Comparison of ENCODE assay signal across 38 cellular contexts in the genomic region with DNA sequence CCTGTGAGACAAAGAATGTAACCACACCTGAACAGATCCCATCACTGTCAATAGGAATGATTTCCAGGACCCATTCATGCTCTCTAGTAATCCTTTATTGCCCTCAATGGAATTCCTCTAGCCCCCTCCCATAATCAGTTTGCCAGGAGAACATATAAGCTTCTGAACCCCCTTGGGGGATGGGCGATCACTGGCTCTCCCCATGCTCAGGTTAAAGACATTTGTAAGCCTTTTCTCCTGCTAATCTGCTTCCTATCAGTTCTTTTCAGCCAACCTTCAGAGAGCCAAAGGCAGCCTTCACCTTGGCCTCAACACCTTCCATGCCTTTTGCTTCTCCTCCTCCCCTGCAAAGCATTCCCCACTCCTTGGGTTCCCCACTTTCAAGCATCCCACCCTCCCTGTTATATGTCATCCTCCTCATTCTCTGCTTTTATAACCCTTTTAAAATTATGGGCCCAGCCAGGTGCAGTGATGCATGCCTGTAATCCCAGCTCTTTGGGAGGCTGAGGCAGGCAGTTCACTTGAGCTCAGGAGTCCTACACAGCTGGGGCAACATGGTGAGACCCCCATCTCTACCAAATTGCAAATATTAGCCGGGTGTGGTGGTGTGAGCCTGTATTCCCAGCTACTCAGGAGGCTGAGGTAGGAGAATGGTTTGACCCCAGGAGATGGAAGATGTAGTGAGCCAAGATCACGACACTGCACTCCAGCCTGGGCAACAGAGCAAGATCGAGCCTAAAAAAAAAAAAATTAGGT. TPM values are rescaled to one million over a fixed set of nuclear protein-coding genes. Genes with fewer than 3 reads are reported as not detected.
"Had no signal": no experiment of that assay in that cellular context is flagged by ENCODE, and none has a peak within 500 bp of the region (broad histone marks: within the 10 kb centered on the region; RNA-seq: fewer than 3 reads in every experiment).

No MANE protein-coding gene starts in this region.

- H3K4me1 Mint-ChIP-seq: activated CD4-positive, alpha-beta T cell treated with anti-CD3 and anti-CD28 coated beads, Interleukin-2, amount 10 ng/mL, durations not matched to agents 24 days and 14 days; activated naive CD4-positive, alpha-beta T cell treated with anti-CD3 and anti-CD28 coated beads, Interleukin-2, amount 50 U/mL, for 24 hours; activated naive CD8-positive, alpha-beta T cell treated with anti-CD3 and anti-CD28 coated beads, Interleukin-2, amount 50 U/mL, for 24 hours; activated T-helper 17 cell treated with anti-CD3 and anti-CD28 coated beads, Interleukin-2, amount 50 U/mL, for 72 hours; immature natural killer cell; naive B cell; stimulated activated memory B cell treated with anti-CD40 and anti-IgM and Interleukin-4, amounts not matched to agents 10 μg/mL and 1 μg/mL and 100 μg/mL, for 72 hours; stimulated activated naive CD8-positive, alpha-beta T cell treated with anti-CD3 and anti-CD28 coated beads, Interleukin-15, amount 100 ng/mL, for 72 hours; T-helper 17 cell had no signal

- H3K27ac ChIP-seq: parathyroid adenoma, right atrium auricular region, upper lobe of left lung, WERI-Rb-1 had no signal

- H3K36me3 ChIP-seq: right atrium auricular region, upper lobe of left lung, WERI-Rb-1 had no signal

- H3K4me2 ChIP-seq: smooth muscle cell had no signal

- H3K4me1 ChIP-seq: parathyroid adenoma, right atrium auricular region had no signal

- H3K9ac ChIP-seq: parathyroid adenoma had no signal

- H3K27me3 Mint-ChIP-seq: activated CD4-positive, alpha-beta memory T cell treated with anti-CD3 and anti-CD28 coated beads for 36 hours; activated CD4-positive, alpha-beta T cell treated with anti-CD3 and anti-CD28 coated beads, Interleukin-2, amount 10 ng/mL, durations not matched to agents 24 days and 14 days; activated naive CD4-positive, alpha-beta T cell treated with anti-CD3 and anti-CD28 coated beads, Interleukin-2, amount 50 U/mL, for 24 hours; activated naive CD8-positive, alpha-beta T cell treated with anti-CD3 and anti-CD28 coated beads, Interleukin-2, amount 50 U/mL, for 24 hours; activated T-helper 17 cell treated with anti-CD3 and anti-CD28 coated beads, Interleukin-2, amount 50 U/mL, for 72 hours; stimulated activated memory B cell treated with anti-CD40 and anti-IgM and Interleukin-4, amounts not matched to agents 10 μg/mL and 1 μg/mL and 100 μg/mL, for 72 hours; stimulated activated naive CD8-positive, alpha-beta T cell treated with anti-CD3 and anti-CD28 coated beads, Interleukin-15, amount 100 ng/mL, for 72 hours; T-helper 17 cell had no signal

- H3K9me3 Mint-ChIP-seq: activated naive CD4-positive, alpha-beta T cell treated with anti-CD3 and anti-CD28 coated beads, Interleukin-2, amount 50 U/mL, for 24 hours; mesothelial cell of epicardium; neural crest cell had no signal

- H3K4me3 Mint-ChIP-seq: activated CD4-positive, alpha-beta memory T cell treated with anti-CD3 and anti-CD28 coated beads for 36 hours; activated CD4-positive, alpha-beta T cell treated with anti-CD3 and anti-CD28 coated beads, Interleukin-2, amount 10 ng/mL, durations not matched to agents 24 days and 14 days; activated naive CD4-positive, alpha-beta T cell treated with anti-CD3 and anti-CD28 coated beads, Interleukin-2, amount 50 U/mL, for 24 hours; activated naive CD8-positive, alpha-beta T cell treated with anti-CD3 and anti-CD28 coated beads, Interleukin-2, amount 50 U/mL, for 24 hours; activated T-cell treated with anti-CD3 and anti-CD28 coated beads, Interleukin-2, amount 50 U/mL, for 4 hours; activated T-helper 17 cell treated with anti-CD3 and anti-CD28 coated beads, Interleukin-2, amount 50 U/mL, for 72 hours; immature natural killer cell; mesothelial cell of epicardium; neural crest cell; stimulated activated memory B cell treated with anti-CD40 and anti-IgM and Interleukin-4, amounts not matched to agents 10 μg/mL and 1 μg/mL and 100 μg/mL, for 72 hours; stimulated activated naive CD8-positive, alpha-beta T cell treated with anti-CD3 and anti-CD28 coated beads, Interleukin-15, amount 100 ng/mL, for 72 hours; T-helper 17 cell had no signal

- H3K79me2 ChIP-seq: parathyroid adenoma had no signal

- ATAC-seq: activated naive CD8-positive, alpha-beta T cell treated with anti-CD3 and anti-CD28 coated beads, Interleukin-2, amount 50 U/mL, for 24 hours; activated T-cell treated with anti-CD3 and anti-CD28 coated beads, Interleukin-2, amount 50 U/mL, for 4 hours; activated T-helper 17 cell treated with anti-CD3 and anti-CD28 coated beads, Interleukin-2, amount 50 U/mL, for 72 hours; esophagus mucosa; left colon; stimulated activated memory B cell treated with anti-CD40 and anti-IgM and Interleukin-4, amounts not matched to agents 10 μg/mL and 1 μg/mL and 100 μg/mL, for 72 hours; stimulated activated naive CD8-positive, alpha-beta T cell treated with anti-CD3 and anti-CD28 coated beads, Interleukin-15, amount 100 ng/mL, for 72 hours; T-helper 17 cell had no signal

- H3K27ac Mint-ChIP-seq: activated CD4-positive, alpha-beta memory T cell treated with anti-CD3 and anti-CD28 coated beads for 36 hours; activated CD4-positive, alpha-beta T cell treated with anti-CD3 and anti-CD28 coated beads, Interleukin-2, amount 10 ng/mL, durations not matched to agents 24 days and 14 days; activated naive CD4-positive, alpha-beta T cell treated with anti-CD3 and anti-CD28 coated beads, Interleukin-2, amount 50 U/mL, for 24 hours; activated naive CD8-positive, alpha-beta T cell treated with anti-CD3 and anti-CD28 coated beads, Interleukin-2, amount 50 U/mL, for 24 hours; activated T-helper 17 cell treated with anti-CD3 and anti-CD28 coated beads, Interleukin-2, amount 50 U/mL, for 72 hours; immature natural killer cell; mesothelial cell of epicardium; naive B cell; stimulated activated memory B cell treated with anti-CD40 and anti-IgM and Interleukin-4, amounts not matched to agents 10 μg/mL and 1 μg/mL and 100 μg/mL, for 72 hours; stimulated activated naive CD8-positive, alpha-beta T cell treated with anti-CD3 and anti-CD28 coated beads, Interleukin-15, amount 100 ng/mL, for 72 hours; T-helper 17 cell had no signal

- DNase-seq: activated CD4-positive, alpha-beta memory T cell treated with anti-CD3 and anti-CD28 coated beads for 36 hours; activated CD4-positive, alpha-beta T cell treated with anti-CD3 and anti-CD28 coated beads, Interleukin-2, amount 10 ng/mL, durations not matched to agents 24 days and 14 days; activated CD4-positive, CD25-positive, alpha-beta regulatory T cell treated with anti-CD3 and anti-CD28 coated beads, Interleukin-2, amount 50 U/mL, for 72 hours; activated gamma-delta T cell treated with Interleukin-2 at 50 U/mL for 16 hours; activated naive CD8-positive, alpha-beta T cell treated with anti-CD3 and anti-CD28 coated beads, Interleukin-2, amount 50 U/mL, for 24 hours; activated T-cell treated with anti-CD3 and anti-CD28 coated beads, Interleukin-2, amount 50 U/mL, for 4 hours; amygdala; caudate nucleus; foreskin fibroblast; head of caudate nucleus; hippocampal formation; immature natural killer cell; kidney; left colon; mammary epithelial cell; naive B cell; occipital lobe; stimulated activated CD4-positive, alpha-beta T cell treated with anti-CD3 and anti-CD28 coated beads, Interleukin-1b, Interleukin-23, amount 100 ng/mL, for 48 hours; stimulated activated CD4-positive, alpha-beta T cell treated with anti-CD3 and anti-CD28 coated beads, Interleukin-4, amount 100 ng/mL, for 4 hours; stimulated activated CD8-positive, alpha-beta memory T cell treated with anti-CD3 and anti-CD28 coated beads, Interleukin-4, amount 100 ng/mL, for 48 hours; stimulated activated naive CD8-positive, alpha-beta T cell treated with anti-CD3 and anti-CD28 coated beads, Interleukin-15, amount 100 ng/mL, for 72 hours; substantia nigra; T-helper 17 cell; T1000; upper lobe of left lung; WERI-Rb-1 had no signal

- H3K27me3 ChIP-seq: right atrium auricular region, upper lobe of left lung had no signal

- H3K4me3 ChIP-seq: right atrium auricular region, smooth muscle cell, upper lobe of left lung had no signal

- H3K36me3 Mint-ChIP-seq: activated CD4-positive, alpha-beta memory T cell treated with anti-CD3 and anti-CD28 coated beads for 36 hours; immature natural killer cell; mesothelial cell of epicardium; naive B cell; stimulated activated memory B cell treated with anti-CD40 and anti-IgM and Interleukin-4, amounts not matched to agents 10 μg/mL and 1 μg/mL and 100 μg/mL, for 72 hours had no signal

RNA-seq across cellular contexts. Expression of a gene that starts 12.4 kb away (rescaled TPM):
- total RNA-seq: activated CD4-positive, alpha-beta memory T cell treated with anti-CD3 and anti-CD28 coated beads for 36 hours; activated CD4-positive, alpha-beta T cell treated with anti-CD3 and anti-CD28 coated beads, Interleukin-2, amount 10 ng/mL, durations not matched to agents 24 days and 14 days; activated T-cell treated with anti-CD3 and anti-CD28 coated beads, Interleukin-2, amount 50 U/mL, for 4 hours; activated T-helper 17 cell treated with anti-CD3 and anti-CD28 coated beads, Interleukin-2, amount 50 U/mL, for 72 hours; chondrocyte; esophagus mucosa; kidney; left colon; liver; mammary epithelial cell; mesothelial cell of epicardium; neural crest cell; occipital lobe; pulmonary artery endothelial cell; right atrium auricular region; smooth muscle cell; T-helper 17 cell; upper lobe of left lung had no signal
- polyA plus RNA-seq: immature natural killer cell, liver, mammary epithelial cell, smooth muscle cell had no signal
